17 cellular contexts compared by ENCODE assay signal in genomic region chr6:75291744-75292143, GRCh38. TPM values are rescaled to one million over a fixed set of nuclear protein-coding genes. Genes with fewer than 3 reads are reported as not detected.
A peak's percentile ranks its signal among the peaks of the same experiment; 100 is the strongest.
DNase-seq lines count a peak whose midpoint lies in the region; ATAC-seq, FAIRE-seq and TF ChIP-seq lines count a peak whose summit lies in the region.
"Had no signal": no experiment of that assay in that cellular context is flagged by ENCODE, and none has a peak within 500 bp of the region (broad histone marks: within the 10 kb centered on the region; RNA-seq: fewer than 3 reads in every experiment).

No MANE protein-coding gene starts in this region.

- H3K27me3 Mint-ChIP-seq in brain: no peaks in the 10 kb centered on the region
- no peaks in the 10 kb centered on the region for H3K27me3 Mint-ChIP-seq in endothelial cell (ENCODE audit: unreplicated experiment)
- H3K27me3 Mint-ChIP-seq: CD8-positive, alpha-beta memory T cell had no signal

- no peak overlapping the region for H3K4me3 ChIP-seq in left ventricle myocardium inferior
- H3K4me3 ChIP-seq in pancreas: no peak overlapping the region
- no peak overlapping the region for H3K4me3 ChIP-seq in thoracic aorta
- H3K4me3 ChIP-seq: BLaER1 had no signal

- ATAC-seq in Right ventricle myocardium superior (ENCODE audit: poor library complexity) (no peak), pancreas (peak; percentile 80 to 87 (median 84)), thoracic aorta (ENCODE audit: insufficient number of reproducible peaks, low FRiP score, low read depth) (no peak), HG03460 (IDR thresholded peaks at IDR 0.05; ENCODE audit: unreplicated experiment) (no peak)

- H3K4me1 ChIP-seq in left ventricle myocardium inferior (peaks cover 31% of the 10 kb centered on the region), pancreas (peaks cover 12 to 43% (median 26%) of the 10 kb centered on the region in 3 donors), thoracic aorta (ENCODE audit: control insufficient read depth in 1 of 2, low read depth in 2 of 2) (peaks cover 25 to 41% of the 10 kb centered on the region in 2 donors)
- H3K4me1 ChIP-seq: BLaER1, Caco-2 had no signal

- intact Hi-C loops in left ventricle myocardium inferior (cut with micrococcal nuclease) (no loop called here), Right ventricle myocardium superior (cut with DNase I) (no loop called here), pancreas (cut with DNase I) (no loop called here)

- H3K4me1 Mint-ChIP-seq in brain (peaks cover 29% of the 10 kb centered on the region), endothelial cell (ENCODE audit: unreplicated experiment) (peaks cover 3% of the 10 kb centered on the region)

- H3K9me3 ChIP-seq in left ventricle myocardium inferior (replicated peaks) (no peaks in the 10 kb centered on the region), pancreas (no peaks in the 10 kb centered on the region), thoracic aorta (no peaks in the 10 kb centered on the region)
- H3K9me3 ChIP-seq: BLaER1, Caco-2 had no signal

- H3K36me3 ChIP-seq in left ventricle myocardium inferior (peaks cover 19% of the 10 kb centered on the region), pancreas (no peaks in the 10 kb centered on the region), thoracic aorta (no peaks in the 10 kb centered on the region)

- H3K27me3 ChIP-seq in left ventricle myocardium inferior (ENCODE audit: low read depth) (no peaks in the 10 kb centered on the region), pancreas (no peaks in the 10 kb centered on the region), thoracic aorta (replicated peaks; ENCODE audit: insufficient read depth) (no peaks in the 10 kb centered on the region)
- H3K27me3 ChIP-seq: BLaER1 had no signal

- WGBS in pancreas, 2 donors: 36 to 40% methylated on average over 1 of the region's 1 CpG

- H3K27ac ChIP-seq in left ventricle myocardium inferior (replicated peaks) (peak overlapping the region; percentile 42), pancreas (peak overlapping the region; percentile 13 to 79 (median 41)), thoracic aorta (peak overlapping the region; percentile 60 to 62)
- H3K27ac ChIP-seq: BLaER1 had no signal

- H3K36me3 Mint-ChIP-seq in brain (peaks cover 4% of the 10 kb centered on the region), endothelial cell (ENCODE audit: low read depth, unreplicated experiment) (no peaks in the 10 kb centered on the region)

- peak; percentile 78 for FAIRE-seq in pancreas (lab: Jason Lieb, UNC)
- FAIRE-seq: GM19239 had no signal

- H3K4me3 Mint-ChIP-seq in brain (no peak overlapping the region), endothelial cell (ENCODE audit: unreplicated experiment) (no peak overlapping the region)
- H3K4me3 Mint-ChIP-seq: CD8-positive, alpha-beta memory T cell; H9 had no signal

- H3K27ac Mint-ChIP-seq in brain (peak overlapping the region in 3 of 5 experiments; percentile 43 to 94 (median 91)), endothelial cell (ENCODE audit: unreplicated experiment) (no peak overlapping the region)
- H3K27ac Mint-ChIP-seq: CD8-positive, alpha-beta memory T cell had no signal

- H3K9me3 Mint-ChIP-seq in brain (no peaks in the 10 kb centered on the region), endothelial cell (ENCODE audit: unreplicated experiment) (no peaks in the 10 kb centered on the region)
- H3K9me3 Mint-ChIP-seq: CD8-positive, alpha-beta memory T cell; H9 had no signal

- TF ChIP-seq CTCF in left ventricle myocardium inferior (IDR thresholded peaks at IDR 0.05; ENCODE audit: borderline replicate concordance): no peak
- no peak for TF ChIP-seq CTCF in brain (conservative IDR thresholded peaks at IDR 0.05)
- no peak for TF ChIP-seq CTCF in pancreas (IDR thresholded peaks at IDR 0.05)
- no peak for TF ChIP-seq CTCF in thoracic aorta (IDR thresholded peaks at IDR 0.05)
- TF ChIP-seq CTCF in endothelial cell (IDR thresholded peaks at IDR 0.05; ENCODE audit: unreplicated experiment): no peak

- DNase-seq in left ventricle myocardium inferior: no peak
- DNase-seq in Right ventricle myocardium superior: no peak
- DNase-seq in pancreas: no peak
- no peak for DNase-seq in thoracic aorta (ENCODE audit: low spot score)
- DNase-seq in activated CD4-positive, CD25-positive, alpha-beta regulatory T cell treated with anti-CD3 and anti-CD28 coated beads, Interleukin-2, amount 50 U/mL, for 72 hours: no peak
- DNase-seq in endothelial cell (ENCODE audit: low spot score): no peak
- DNase-seq: 8988T; AML-193; Caco-2; CD8-positive, alpha-beta memory T cell; DND-41; GOT3; H9 had no signal

RNA-seq across cellular contexts. Expression of gene TMEM30A, which starts 7.2 kb away (rescaled TPM):
- total RNA-seq in left ventricle myocardium inferior (52.3 TPM), Right ventricle myocardium superior (40.0 TPM), pancreas (10 to 100 TPM; 61.4 to 85.5 (median 70.5) TPM), thoracic aorta (100 to 1,000 TPM; 112 to 123 TPM), endothelial cell (ENCODE audit: unreplicated experiment) (99.4 TPM)
- polyA plus RNA-seq in brain (ENCODE audit: insufficient read depth, low read depth, low replicate concordance) (56.7 TPM), pancreas (10 to 100 TPM; 21.2 to 44.5 TPM)

RNA-seq across cellular contexts. Expression of gene COX7A2, which starts 48.1 kb away (rescaled TPM):
- 1,008 TPM for total RNA-seq in left ventricle myocardium inferior
- 945 TPM for total RNA-seq in Right ventricle myocardium superior
- polyA plus RNA-seq in brain (ENCODE audit: insufficient read depth, low read depth, low replicate concordance): 701 TPM
- total RNA-seq in pancreas: 100 to 1,000 TPM in 4 of 6 donors, 10 to 100 TPM in 2; 76.5 to 147 (median 125) TPM
- polyA plus RNA-seq in pancreas: 100 to 1,000 TPM; 188 to 214 TPM
- total RNA-seq in thoracic aorta: 100 to 1,000 TPM; 101 to 643 TPM
- 341 TPM for total RNA-seq in endothelial cell (ENCODE audit: unreplicated experiment)

Comparison
In these comparisons a context has a peak if more than half of its experiments do, and no peak if none do; other contexts are left out.
1. ATAC-seq: peak in pancreas (4 of 4); none in Right ventricle myocardium superior (single experiment), thoracic aorta (single experiment) and HG03460 (single experiment).
2. Peak in every context shown above with its lines, with median percentiles within 50 percentile points of each other: H3K27ac ChIP-seq.